1 cellular context compared by ENCODE assay signal in the genomic region with DNA sequence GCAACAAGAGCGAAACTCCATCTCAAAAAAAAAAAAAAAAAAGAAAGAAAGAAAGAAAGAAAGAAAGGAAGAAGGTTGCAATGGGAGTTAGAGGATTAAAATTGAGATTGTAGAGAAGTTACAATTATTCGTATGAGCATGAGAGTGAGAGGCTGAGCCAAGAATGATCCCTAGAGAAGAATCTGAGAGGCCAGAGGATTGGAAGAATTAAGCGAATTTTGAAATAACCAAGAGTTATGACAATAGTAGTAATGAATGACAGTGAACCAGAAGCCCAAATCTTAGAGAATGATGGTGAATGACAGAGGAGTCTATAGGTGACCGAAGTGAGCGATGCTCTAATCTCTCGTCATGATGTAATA.
TF ChIP-seq lines count a peak whose summit lies in the region.

No MANE protein-coding gene starts in this region.

TF ChIP-seq in endothelial cell of umbilical vein, 7 proteins besides CTCF, POLR2A, EP300 and RAD21:
- TF ChIP-seq MYC (IDR thresholded peaks at IDR 0.05; ENCODE audit: low read depth, low read length) (no peak), EZH2 (IDR thresholded peaks at IDR 0.05; ENCODE audit: borderline replicate concordance, low read depth, low read length, severe bottlenecking) (no peak), GATA2 (IDR thresholded peaks at IDR 0.05; ENCODE audit: insufficient read depth, insufficient read length, low read depth, low read length) (no peak), JUN (IDR thresholded peaks at IDR 0.05; ENCODE audit: borderline replicate concordance, insufficient read depth, insufficient read length, low read depth) (no peak), POLR2AphosphoS5 (IDR thresholded peaks at IDR 0.05; ENCODE audit: insufficient read depth, low read depth, low read length) (no peak), FOS (IDR thresholded peaks at IDR 0.05; ENCODE audit: borderline replicate concordance, insufficient read depth, low read length) (no peak)
- TF ChIP-seq, protein P1, sequence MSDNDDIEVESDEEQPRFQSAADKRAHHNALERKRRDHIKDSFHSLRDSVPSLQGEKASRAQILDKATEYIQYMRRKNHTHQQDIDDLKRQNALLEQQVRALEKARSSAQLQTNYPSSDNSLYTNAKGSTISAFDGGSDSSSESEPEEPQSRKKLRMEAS (IDR thresholded peaks at IDR 0.05; ENCODE audit: insufficient read depth, insufficient read length): no peak
